14 cellular contexts compared by ENCODE assay signal in genomic region chr7:477626-478220, GRCh38. TPM values are rescaled to one million over a fixed set of nuclear protein-coding genes. Genes with fewer than 3 reads are reported as not detected.
DNase-seq lines count a peak whose midpoint lies in the region; ATAC-seq and TF ChIP-seq lines count a peak whose summit lies in the region.
"Had no signal": no experiment of that assay in that cellular context is flagged by ENCODE, and none has a peak within 500 bp of the region (broad histone marks: within the 10 kb centered on the region; RNA-seq: fewer than 3 reads in every experiment).

No MANE protein-coding gene starts in this region.

- no peak overlapping the region for H3K4me3 Mint-ChIP-seq in activated naive CD8-positive, alpha-beta T cell treated with anti-CD3 and anti-CD28 coated beads, Interleukin-2, amount 10 ng/mL, durations not matched to agents 7 days and 5 days
- H3K4me3 Mint-ChIP-seq in activated naive CD8-positive, alpha-beta T cell treated with anti-CD3 and anti-CD28 coated beads, Interleukin-2, amount 50 U/mL, for 24 hours: no peak overlapping the region
- no peak overlapping the region for H3K4me3 Mint-ChIP-seq in stimulated activated naive B cell treated with anti-CD40 and anti-IgM and Interleukin-4, amounts not matched to agents 10 μg/mL and 1 μg/mL and 100 μg/mL, for 72 hours
- H3K4me3 Mint-ChIP-seq in activated CD8-positive, alpha-beta T cell treated with anti-CD3 and anti-CD28 coated beads for 36 hours: no peak overlapping the region

- peaks cover 7% of the 10 kb centered on the region for H3K9me3 Mint-ChIP-seq in activated naive CD8-positive, alpha-beta T cell treated with anti-CD3 and anti-CD28 coated beads, Interleukin-2, amount 10 ng/mL, durations not matched to agents 7 days and 5 days
- peaks cover 7% of the 10 kb centered on the region for H3K9me3 Mint-ChIP-seq in activated naive CD8-positive, alpha-beta T cell treated with anti-CD3 and anti-CD28 coated beads, Interleukin-2, amount 50 U/mL, for 24 hours
- H3K9me3 Mint-ChIP-seq in stimulated activated naive B cell treated with anti-CD40 and anti-IgM and Interleukin-4, amounts not matched to agents 10 μg/mL and 1 μg/mL and 100 μg/mL, for 72 hours: peaks cover 7 to 11% of the 10 kb centered on the region in 2 donors
- peaks cover 3% of the 10 kb centered on the region for H3K9me3 Mint-ChIP-seq in activated CD8-positive, alpha-beta T cell treated with anti-CD3 and anti-CD28 coated beads for 36 hours

- peak overlapping the region; percentile 42 for H3K9ac ChIP-seq in NT2/D1 (ENCODE audit: insufficient read length, low read depth)

- peak; percentile 24 for DNase-seq in activated naive CD8-positive, alpha-beta T cell treated with anti-CD3 and anti-CD28 coated beads, Interleukin-2, amount 10 ng/mL, durations not matched to agents 7 days and 5 days
- DNase-seq in activated naive CD8-positive, alpha-beta T cell treated with anti-CD3 and anti-CD28 coated beads, Interleukin-2, amount 50 U/mL, for 24 hours: no peak
- DNase-seq in NT2/D1 (ENCODE audit: low read depth, low spot score) (no peak), iris pigment epithelial cell (ENCODE audit: low read depth) (peak; percentile 30), sciatic nerve (ENCODE audit: low spot score) (peak; percentile 50)
- DNase-seq in stimulated activated naive B cell treated with anti-CD40 and anti-IgM and Interleukin-4, amounts not matched to agents 10 μg/mL and 1 μg/mL and 100 μg/mL, for 72 hours: no peak
- DNase-seq in activated CD8-positive, alpha-beta T cell treated with anti-CD3 and anti-CD28 coated beads for 36 hours: no peak
- no peak for DNase-seq in activated CD8-positive, alpha-beta memory T cell treated with anti-CD3 and anti-CD28 coated beads, Interleukin-2, amount 50 U/mL, for 4 hours
- DNase-seq: activated CD4-positive, alpha-beta T cell treated with anti-CD3 and anti-CD28 coated beads, Interleukin-2, amount 50 U/mL, for 4 hours; foreskin fibroblast; mesendoderm; NCI-H1417 treated with DMSO at 0.1 percent for 48 hours; NCI-H345 had no signal

- no peak for ATAC-seq in activated naive CD8-positive, alpha-beta T cell treated with anti-CD3 and anti-CD28 coated beads, Interleukin-2, amount 10 ng/mL, durations not matched to agents 7 days and 5 days (ENCODE audit: low read depth)
- no peak for ATAC-seq in activated naive CD8-positive, alpha-beta T cell treated with anti-CD3 and anti-CD28 coated beads, Interleukin-2, amount 50 U/mL, for 24 hours
- ATAC-seq in sciatic nerve: no peak
- no peak for ATAC-seq in stimulated activated naive B cell treated with anti-CD40 and anti-IgM and Interleukin-4, amounts not matched to agents 10 μg/mL and 1 μg/mL and 100 μg/mL, for 72 hours (replicated peaks)
- ATAC-seq in activated CD8-positive, alpha-beta T cell treated with anti-CD3 and anti-CD28 coated beads for 36 hours: no peak

- intact Hi-C loops in sciatic nerve (cut with DNase I): no loop called here
- intact Hi-C loops in activated CD8-positive, alpha-beta T cell treated with anti-CD3 and anti-CD28 coated beads for 36 hours (cut with micrococcal nuclease): no loop called here

- no peak overlapping the region for H3K4me3 ChIP-seq in NT2/D1 (ENCODE audit: insufficient read length, low read depth)
- H3K4me3 ChIP-seq: tibial nerve had no signal

- H3K36me3 Mint-ChIP-seq in activated naive CD8-positive, alpha-beta T cell treated with anti-CD3 and anti-CD28 coated beads, Interleukin-2, amount 10 ng/mL, durations not matched to agents 7 days and 5 days: no peaks in the 10 kb centered on the region
- no peaks in the 10 kb centered on the region for H3K36me3 Mint-ChIP-seq in activated naive CD8-positive, alpha-beta T cell treated with anti-CD3 and anti-CD28 coated beads, Interleukin-2, amount 50 U/mL, for 24 hours (ENCODE audit: low read depth)
- H3K36me3 Mint-ChIP-seq in stimulated activated naive B cell treated with anti-CD40 and anti-IgM and Interleukin-4, amounts not matched to agents 10 μg/mL and 1 μg/mL and 100 μg/mL, for 72 hours: peaks cover 0 to 5% of the 10 kb centered on the region in 2 donors
- no peaks in the 10 kb centered on the region for H3K36me3 Mint-ChIP-seq in activated CD8-positive, alpha-beta T cell treated with anti-CD3 and anti-CD28 coated beads for 36 hours (ENCODE audit: low read depth)

- H3K27me3 ChIP-seq in NT2/D1 (ENCODE audit: insufficient read depth, insufficient read length): peaks cover 15% of the 10 kb centered on the region

- no peak overlapping the region for H3K27ac Mint-ChIP-seq in activated naive CD8-positive, alpha-beta T cell treated with anti-CD3 and anti-CD28 coated beads, Interleukin-2, amount 10 ng/mL, durations not matched to agents 7 days and 5 days
- H3K27ac Mint-ChIP-seq in activated naive CD8-positive, alpha-beta T cell treated with anti-CD3 and anti-CD28 coated beads, Interleukin-2, amount 50 U/mL, for 24 hours: no peak overlapping the region
- no peak overlapping the region for H3K27ac Mint-ChIP-seq in stimulated activated naive B cell treated with anti-CD40 and anti-IgM and Interleukin-4, amounts not matched to agents 10 μg/mL and 1 μg/mL and 100 μg/mL, for 72 hours
- no peak overlapping the region for H3K27ac Mint-ChIP-seq in activated CD8-positive, alpha-beta T cell treated with anti-CD3 and anti-CD28 coated beads for 36 hours

- TF ChIP-seq CTCF in activated CD8-positive, alpha-beta T cell treated with anti-CD3 and anti-CD28 coated beads for 36 hours (IDR thresholded peaks at IDR 0.05): no peak

- H3K4me1 ChIP-seq in NT2/D1 (ENCODE audit: insufficient read depth, insufficient read length): peaks cover 29% of the 10 kb centered on the region
- H3K4me1 ChIP-seq: tibial nerve had no signal

- no peaks in the 10 kb centered on the region for H3K4me1 Mint-ChIP-seq in activated naive CD8-positive, alpha-beta T cell treated with anti-CD3 and anti-CD28 coated beads, Interleukin-2, amount 10 ng/mL, durations not matched to agents 7 days and 5 days
- no peaks in the 10 kb centered on the region for H3K4me1 Mint-ChIP-seq in activated naive CD8-positive, alpha-beta T cell treated with anti-CD3 and anti-CD28 coated beads, Interleukin-2, amount 50 U/mL, for 24 hours
- no peaks in the 10 kb centered on the region for H3K4me1 Mint-ChIP-seq in stimulated activated naive B cell treated with anti-CD40 and anti-IgM and Interleukin-4, amounts not matched to agents 10 μg/mL and 1 μg/mL and 100 μg/mL, for 72 hours
- H3K4me1 Mint-ChIP-seq in activated CD8-positive, alpha-beta T cell treated with anti-CD3 and anti-CD28 coated beads for 36 hours (ENCODE audit: low read depth): no peaks in the 10 kb centered on the region

- CTCF ChIA-PET in activated CD8-positive, alpha-beta T cell treated with anti-CD3 and anti-CD28 coated beads for 36 hours (lab: Charles Lee): no interaction called here

- H3K36me3 ChIP-seq in NT2/D1 (ENCODE audit: insufficient read depth, insufficient read length, low read length): no peaks in the 10 kb centered on the region

- H3K9me3 ChIP-seq in NT2/D1 (ENCODE audit: insufficient read depth, low read length): peaks cover 11% of the 10 kb centered on the region; the same call in 1 of the 2 replicates

- POLR2A ChIA-PET in activated naive CD8-positive, alpha-beta T cell treated with anti-CD3 and anti-CD28 coated beads, Interleukin-2, amount 10 ng/mL, durations not matched to agents 7 days and 5 days (lab: Charles Lee): no interaction called here
- POLR2A ChIA-PET in activated CD8-positive, alpha-beta T cell treated with anti-CD3 and anti-CD28 coated beads for 36 hours (lab: Charles Lee): no interaction called here

- peaks cover 2% of the 10 kb centered on the region for H3K27me3 Mint-ChIP-seq in activated naive CD8-positive, alpha-beta T cell treated with anti-CD3 and anti-CD28 coated beads, Interleukin-2, amount 10 ng/mL, durations not matched to agents 7 days and 5 days
- peaks cover 8% of the 10 kb centered on the region for H3K27me3 Mint-ChIP-seq in activated naive CD8-positive, alpha-beta T cell treated with anti-CD3 and anti-CD28 coated beads, Interleukin-2, amount 50 U/mL, for 24 hours
- H3K27me3 Mint-ChIP-seq in stimulated activated naive B cell treated with anti-CD40 and anti-IgM and Interleukin-4, amounts not matched to agents 10 μg/mL and 1 μg/mL and 100 μg/mL, for 72 hours: peaks cover 34 to 55% of the 10 kb centered on the region in 2 donors
- no peaks in the 10 kb centered on the region for H3K27me3 Mint-ChIP-seq in activated CD8-positive, alpha-beta T cell treated with anti-CD3 and anti-CD28 coated beads for 36 hours

RNA-seq across cellular contexts. Expression of gene PDGFA, which starts 41.9 kb away (rescaled TPM):
- total RNA-seq in activated naive CD8-positive, alpha-beta T cell treated with anti-CD3 and anti-CD28 coated beads, Interleukin-2, amount 10 ng/mL, durations not matched to agents 7 days and 5 days: under 1 TPM; 0.23 to 0.53 TPM
- 36.5 TPM for total RNA-seq in sciatic nerve
- total RNA-seq in activated CD8-positive, alpha-beta T cell treated with anti-CD3 and anti-CD28 coated beads for 36 hours: 10 to 100 TPM; 16.7 to 18.8 TPM

Comparison
In these comparisons a context has a peak if more than half of its experiments do, and no peak if none do; other contexts are left out.
1. DNase-seq: peak in activated naive CD8-positive, alpha-beta T cell treated with anti-CD3 and anti-CD28 coated beads, Interleukin-2, amount 10 ng/mL, durations not matched to agents 7 days and 5 days (single experiment), iris pigment epithelial cell (single experiment) and sciatic nerve (single experiment); none in activated naive CD8-positive, alpha-beta T cell treated with anti-CD3 and anti-CD28 coated beads, Interleukin-2, amount 50 U/mL, for 24 hours (single experiment), NT2/D1 (single experiment), stimulated activated naive B cell treated with anti-CD40 and anti-IgM and Interleukin-4, amounts not matched to agents 10 μg/mL and 1 μg/mL and 100 μg/mL, for 72 hours (single experiment), activated CD8-positive, alpha-beta T cell treated with anti-CD3 and anti-CD28 coated beads for 36 hours (single experiment) and activated CD8-positive, alpha-beta memory T cell treated with anti-CD3 and anti-CD28 coated beads, Interleukin-2, amount 50 U/mL, for 4 hours (single experiment).
2. RNA of gene PDGFA, which starts 41.9 kb away (total RNA-seq): 36.5 TPM in sciatic nerve (single experiment) and 16.7 to 18.8 TPM in activated CD8-positive, alpha-beta T cell treated with anti-CD3 and anti-CD28 coated beads for 36 hours; 0.23 to 0.53 TPM in activated naive CD8-positive, alpha-beta T cell treated with anti-CD3 and anti-CD28 coated beads, Interleukin-2, amount 10 ng/mL, durations not matched to agents 7 days and 5 days; every median in the first group is over 10 times any median in the second.